8 cellular contexts compared by ENCODE assay signal in the genomic region with DNA sequence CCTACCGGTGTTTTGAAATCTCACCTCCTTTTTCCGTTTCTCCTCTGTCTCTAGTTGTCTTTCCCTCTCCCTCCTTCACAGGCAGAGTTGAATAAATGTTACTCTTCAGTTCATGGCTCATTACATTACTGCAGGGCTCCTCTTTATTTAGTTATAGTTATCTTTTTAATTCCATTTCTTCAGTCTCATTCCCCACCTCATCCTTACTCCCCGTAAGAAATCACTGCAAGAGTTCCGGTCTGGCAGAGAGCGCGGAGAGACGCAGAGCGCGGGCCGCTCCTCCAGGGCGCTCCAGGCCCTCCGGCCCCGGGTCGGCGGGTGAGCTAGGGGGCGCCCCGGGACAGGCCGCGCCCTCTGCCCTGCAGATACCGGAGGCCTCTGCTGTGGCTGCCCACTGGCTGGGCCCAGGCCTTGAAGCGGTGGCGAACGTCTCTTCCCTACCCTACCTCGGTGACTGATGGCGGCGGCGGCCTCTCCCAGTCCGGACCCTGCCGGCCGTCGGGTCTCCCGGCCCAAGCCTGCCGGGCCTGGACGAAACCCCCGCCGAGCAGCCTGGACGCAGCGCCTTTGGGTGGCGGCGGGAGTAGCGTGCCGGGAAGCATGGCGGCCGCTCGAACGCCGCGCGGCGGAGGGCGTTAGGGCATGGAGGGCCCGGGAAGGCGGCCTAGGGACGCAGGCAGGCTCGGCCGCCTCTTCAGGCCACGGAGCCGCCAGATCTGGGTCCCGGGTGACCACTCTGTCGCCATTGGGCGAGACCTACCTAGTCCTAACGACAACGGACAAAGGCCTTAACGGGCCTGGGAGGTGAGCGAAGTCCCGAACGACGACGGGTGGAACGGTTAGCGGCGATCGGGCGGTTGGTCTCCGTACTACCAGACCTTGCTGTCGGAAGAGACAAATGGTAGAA. TPM values are rescaled to one million over a fixed set of nuclear protein-coding genes. Genes with fewer than 3 reads are reported as not detected.
A peak's percentile ranks its signal among the peaks of the same experiment; 100 is the strongest.
DNase-seq lines count a peak whose midpoint lies in the region; ATAC-seq and TF ChIP-seq lines count a peak whose summit lies in the region.

No MANE protein-coding gene starts in this region.

- H3K4ac ChIP-seq in IMR-90 (ENCODE audit: low read depth, low read length) = peak overlapping the region; percentile 90

- peak overlapping the region; percentile 83 for H2BK120ac ChIP-seq in IMR-90 (ENCODE audit: low read depth, low read length)

- peak overlapping the region; percentile 73 for H3K9ac ChIP-seq in IMR-90 (ENCODE audit: low read depth, low read length)

- H3K79me2 ChIP-seq in hepatocyte = peaks cover 14% of the 10 kb centered on the region

- peaks cover 0 to 7% of the 10 kb centered on the region in 2 experiments; a peak in 2 of 4 replicates for H3K79me1 ChIP-seq in IMR-90 (ENCODE audit: low read depth in 1 of 2, low read length in 2 of 2)

- peak overlapping the region; percentile 85 for H2BK5ac ChIP-seq in IMR-90 (ENCODE audit: low read depth, low read length, poor library complexity, severe bottlenecking)

- WGBS in IMR-90 (ENCODE audit: extremely low coverage in 2 of 2, insufficient read length in 1 of 2), 2 experiments = 6% methylated on average over 11 of the region's 76 CpGs; no CpG with 5 or more reads in 1 of the 2 experiments
- 10% methylated on average over 59 of the region's 76 CpGs for WGBS in hepatocyte (ENCODE audit: low lambda C conversion rate, missing lambda C conversion rate)

- no TSS peak for BruUV-seq in IMR-90 (replicated peaks; lab: Mats Ljungman, UMichigan)

- peaks cover 5% of the 10 kb centered on the region; the same call in 1 of the 2 replicates for H3K4me1 ChIP-seq in IMR-90 (ENCODE audit: control insufficient read depth, insufficient read depth, low read length)
- H3K4me1 ChIP-seq in ascending aorta = peaks cover 3 to 10% of the 10 kb centered on the region in 2 donors
- peaks cover 4% of the 10 kb centered on the region for H3K4me1 ChIP-seq in hepatocyte (ENCODE audit: insufficient read depth)

- H3K56ac ChIP-seq in IMR-90 (ENCODE audit: extremely low read depth, insufficient read depth, low read length) = peak overlapping the region; percentile 85

- H3K36me3 ChIP-seq in IMR-90 (ENCODE audit: control insufficient read depth, insufficient read depth, low read length) (no peaks in the 10 kb centered on the region), ascending aorta (no peaks in the 10 kb centered on the region), hepatocyte (replicated peaks; ENCODE audit: insufficient read depth, low read depth) (no peaks in the 10 kb centered on the region)

- no peaks in the 10 kb centered on the region for H3K9me2 ChIP-seq in hepatocyte (replicated peaks; ENCODE audit: insufficient read depth)

- TF ChIP-seq POLR2A in IMR-90 (IDR thresholded peaks at IDR 0.05; ENCODE audit: low read depth, low read length) = peak; percentile 37; the same call in 1 of the 2 replicates

- H3K4me3 ChIP-seq in IMR-90 (ENCODE audit: insufficient read depth, low read depth, low read length) (peak overlapping the region; percentile 60), ascending aorta (peak overlapping the region; percentile 56 to 75), hepatocyte (peak overlapping the region; percentile 57), retinal pigment epithelial cell (ENCODE audit: low read length) (peak overlapping the region; percentile 56)

- CTCF ChIA-PET in IMR-90 (lab: Yijun Ruan, JAX) = no interaction called here

- POLR2A ChIA-PET in IMR-90 (lab: Charles Lee; ENCODE audit: unreplicated experiment) = no interaction called here

- TF ChIP-seq RAD21 in IMR-90 (IDR thresholded peaks at IDR 0.05; ENCODE audit: low read length) = no peak

- H3K23ac ChIP-seq in IMR-90 (ENCODE audit: low read depth, low read length) = peak overlapping the region; percentile 87

- 0 out of 2 replicates have a peak, but pooled peaks have one; percentile 13 for TF ChIP-seq CTCF in IMR-90 (conservative IDR thresholded peaks at IDR 0.05; ENCODE audit: low read depth, low read length)
- peak in 2 of 3 experiments; percentile 39 to 52 for TF ChIP-seq CTCF in ascending aorta (IDR thresholded peaks at IDR 0.05)
- TF ChIP-seq CTCF in hepatocyte (IDR thresholded peaks at IDR 0.05; ENCODE audit: poor library complexity) = peak; percentile 37
- no peak for TF ChIP-seq CTCF in retinal pigment epithelial cell (conservative IDR thresholded peaks at IDR 0.05; ENCODE audit: low read depth, low read length)

- H3K14ac ChIP-seq in IMR-90 (replicated peaks; ENCODE audit: low read depth, low read length) = peak overlapping the region; percentile 91

- H4K20me1 ChIP-seq in IMR-90 (ENCODE audit: insufficient read depth, low read length) = no peaks in the 10 kb centered on the region
- no peaks in the 10 kb centered on the region for H4K20me1 ChIP-seq in hepatocyte (ENCODE audit: insufficient read depth, poor library complexity, severe bottlenecking)

- no peaks in the 10 kb centered on the region for H3K9me3 ChIP-seq in IMR-90 (ENCODE audit: control insufficient read depth, insufficient read depth, low read length)
- no peaks in the 10 kb centered on the region for H3K9me3 ChIP-seq in ascending aorta
- no peaks in the 10 kb centered on the region for H3K9me3 ChIP-seq in hepatocyte (ENCODE audit: low read depth)

- in situ Hi-C loops in IMR-90 (cut with MboI; ENCODE audit: low sequenced_read_pairs) = no loop called here

- H3K4me2 ChIP-seq in IMR-90 (ENCODE audit: low read depth, low read length) (peak overlapping the region; percentile 79), hepatocyte (peak overlapping the region; percentile 83)

- H2AK9ac ChIP-seq in IMR-90 (replicated peaks; ENCODE audit: low read depth, low read length, poor library complexity) = peak overlapping the region; percentile 95

- peak overlapping the region; percentile 96 for H4K5ac ChIP-seq in IMR-90 (ENCODE audit: low read depth, low read length)

- H2AK5ac ChIP-seq in IMR-90 (ENCODE audit: low read depth, low read length) = peak overlapping the region; percentile 27

- H2AFZ ChIP-seq in IMR-90 (replicated peaks; ENCODE audit: low read length, poor library complexity) = peak overlapping the region; percentile 96
- peak overlapping the region; percentile 93 for H2AFZ ChIP-seq in hepatocyte

- peaks cover 2% of the 10 kb centered on the region; the same call in 1 of the 2 replicates for H3K9me1 ChIP-seq in IMR-90 (ENCODE audit: insufficient read depth, low read length)

- peak overlapping the region; percentile 16; the same call in 1 of the 2 replicates for H2BK20ac ChIP-seq in IMR-90 (ENCODE audit: low read depth, low read length)

- peak overlapping the region; percentile 61; the same call in 1 of the 3 replicates for H2BK15ac ChIP-seq in IMR-90 (ENCODE audit: low read depth, low read length)

- no peaks in the 10 kb centered on the region for H3K27me3 ChIP-seq in IMR-90 (ENCODE audit: control insufficient read depth, insufficient read depth, low read length)
- H3K27me3 ChIP-seq in ascending aorta = no peaks in the 10 kb centered on the region
- H3K27me3 ChIP-seq in hepatocyte = no peaks in the 10 kb centered on the region

- ATAC-seq in GM21515 (IDR thresholded peaks at IDR 0.05; ENCODE audit: unreplicated experiment) (peak; percentile 73), IMR-90 (ENCODE audit: low read depth) (peak; percentile 81)

- DNase-seq in DMS53 (lab: John Stamatoyannopoulos, UW) (peak; percentile 86), IMR-90 (peak; percentile 64), T-helper 1 cell (peak; percentile 40 to 80 (median 54)), ascending aorta (ENCODE audit: low spot score in 2 of 2) (peak in 1 of 2 donors; percentile 91), hepatocyte (ENCODE audit: low spot score) (peak; percentile 89), retinal pigment epithelial cell (ENCODE audit: low read depth) (peak; percentile 34), COLO829 (ENCODE audit: low spot score) (no peak)

- H4K8ac ChIP-seq in IMR-90 (ENCODE audit: low read depth in 2 of 2, low read length in 2 of 2) = peak overlapping the region; percentile 94 to 100

- dilution Hi-C loops in IMR-90 (cut with HindIII; ENCODE audit: low sequenced_read_pairs, unreplicated experiment) = no loop called here

- H3K18ac ChIP-seq in IMR-90 (ENCODE audit: low read depth, low read length) = peak overlapping the region; percentile 88

- intact Hi-C loops in IMR-90 (cut with micrococcal nuclease) (loop anchor here (1.0 to 5.0 kb wide), 4 partner anchors 16 to 99 kb away; no protein-coding TSS in a partner anchor), ascending aorta (cut with DNase I) (loop anchor here (1.0 to 5.0 kb wide), 9 partner anchors 11 to 957 kb away; a partner anchor contains a TSS)

- H4K91ac ChIP-seq in IMR-90 (ENCODE audit: insufficient read depth, low read depth, low read length) = peak overlapping the region; percentile 82

- H3K27ac ChIP-seq in IMR-90 (ENCODE audit: insufficient read depth, low read length) (peak overlapping the region; percentile 91), ascending aorta (peak overlapping the region; percentile 98 to 99), hepatocyte (peak overlapping the region; percentile 99)

TF ChIP-seq in IMR-90, 13 proteins besides CTCF, POLR2A, EP300 and RAD21:
- TF ChIP-seq NFE2L2 (IDR thresholded peaks at IDR 0.05; ENCODE audit: low read depth, low read length) (no peak), MAZ (IDR thresholded peaks at IDR 0.05; ENCODE audit: borderline replicate concordance, low read depth, low read length) (peak; percentile 7; the same call in 1 of the 2 replicates)

RNA-seq across cellular contexts. Expression of a gene that starts 16.4 kb away (rescaled TPM):
- total RNA-seq in IMR-90 (2012; rRNA removed) (49.2 and 50.2 TPM in 2 replicates), ascending aorta (20.6 TPM), hepatocyte (53.5 and 67.1 TPM in 2 replicates)
- polyA plus RNA-seq in IMR-90 (2012; rRNA removed) (36.0 and 46.4 TPM in 2 replicates), hepatocyte (35.9 and 41.2 TPM in 2 replicates)
- 13.5 and 14.4 TPM in 2 replicates for polyA plus RNA-seq in IMR-90 (2012; cell fraction: cytosol; rRNA removed)
- polyA plus RNA-seq in IMR-90 (2012; cell fraction: nucleus; rRNA removed; ENCODE audit: low replicate concordance) = 4.4 and 20.9 TPM in 2 replicates

RNA-seq across cellular contexts. Expression of a gene that starts 21.6 kb away (rescaled TPM):
- total RNA-seq in IMR-90 (2012; rRNA removed) (not detected in 2 replicates), ascending aorta (not detected), hepatocyte (0.60 and 0.84 TPM in 2 replicates)
- polyA plus RNA-seq in IMR-90 (2012; rRNA removed) (not detected in 2 replicates), hepatocyte (0.15 and 0.59 TPM in 2 replicates)
- polyA plus RNA-seq in IMR-90 (2012; cell fraction: cytosol; rRNA removed) = not detected in 2 replicates
- polyA plus RNA-seq in IMR-90 (2012; cell fraction: nucleus; rRNA removed; ENCODE audit: low replicate concordance) = not detected in 2 replicates
